Comparison of ENCODE assay signal across 1 cellular context in the genomic region with DNA sequence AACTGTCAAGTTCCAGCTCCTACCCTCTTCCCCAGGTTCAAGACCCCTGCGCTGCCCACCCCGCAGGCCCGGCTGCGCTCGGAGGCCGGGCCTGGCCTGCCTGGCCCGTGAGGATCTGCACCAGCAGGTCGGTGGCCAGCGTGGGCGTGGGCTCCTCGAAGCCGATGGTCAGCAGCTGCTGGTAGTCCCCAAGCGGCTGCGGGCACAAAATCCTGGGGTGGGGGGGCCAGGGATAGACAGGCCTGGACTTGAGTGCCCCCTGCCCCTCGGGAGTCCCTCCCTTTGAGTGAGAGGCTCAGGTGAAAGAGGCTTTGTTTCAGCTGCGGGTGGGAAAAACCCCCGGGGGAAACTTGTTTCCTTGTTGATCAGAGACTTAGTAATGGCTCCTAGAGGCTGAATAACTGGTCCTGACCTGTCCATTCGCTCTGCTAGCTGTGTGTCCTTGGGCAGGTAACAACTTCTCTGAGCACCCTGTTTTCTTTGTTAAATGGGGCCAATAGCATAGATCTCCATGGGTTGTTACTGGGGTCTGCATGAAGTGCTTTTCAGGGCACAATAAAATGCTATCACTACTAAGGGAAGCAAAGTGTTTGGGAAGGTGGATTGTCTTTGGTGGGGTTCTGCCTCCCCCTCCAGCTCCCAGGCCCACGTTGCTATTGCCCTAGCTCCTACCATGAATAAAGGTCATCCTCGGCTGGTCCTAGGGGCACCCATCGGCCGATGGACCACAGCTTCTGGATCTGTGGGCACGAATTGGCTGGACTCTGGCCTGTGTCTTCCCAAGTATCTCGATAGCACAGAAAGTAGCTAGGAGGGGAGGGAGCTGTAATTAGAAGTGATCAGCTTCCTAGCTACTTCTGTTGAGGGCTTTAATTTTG.
TF ChIP-seq lines count a peak whose summit lies in the region.

No MANE protein-coding gene starts in this region.

TF ChIP-seq in K562, 482 proteins besides CTCF, POLR2A, EP300 and RAD21 (continues in another document):
- TF ChIP-seq POLR2AphosphoS5 (IDR thresholded peaks at IDR 0.05; ENCODE audit: control insufficient read depth, insufficient read depth, low read depth, low read length) (no peak), RBFOX2 (IDR thresholded peaks at IDR 0.05; ENCODE audit: low read depth, low read length) (peak; percentile 72), PHF8 (IDR thresholded peaks at IDR 0.05; ENCODE audit: borderline replicate concordance, low read length) (peak; percentile 16; the same call in 1 of the 2 replicates), RBM25 (IDR thresholded peaks at IDR 0.05; ENCODE audit: low read depth, low read length, severe bottlenecking) (peak; percentile 55), ZFP36 (IDR thresholded peaks at IDR 0.05; ENCODE audit: low read depth, low read length, partially characterized antibody) (peak; percentile 86), PTBP1 (IDR thresholded peaks at IDR 0.05; ENCODE audit: low read depth, low read length) (no peak), CBFA2T3 (IDR thresholded peaks at IDR 0.05) (no peak), L3MBTL2 (IDR thresholded peaks at IDR 0.05) (peak; percentile 60; the same call in 1 of the 2 replicates), SMARCA5 (IDR thresholded peaks at IDR 0.05) (peak; percentile 56; the same call in 1 of the 2 replicates), HMG20B (CRISPR knock-in tag; IDR thresholded peaks at IDR 0.05) (no peak), OTX1 (CRISPR knock-in tag; IDR thresholded peaks at IDR 0.05) (peak; percentile 22; the same call in 1 of the 2 replicates), POLR2G (IDR thresholded peaks at IDR 0.05; ENCODE audit: low read depth, low read length) (peak; percentile 74), BCOR (IDR thresholded peaks at IDR 0.05) (peak; percentile 44; the same call in 1 of the 2 replicates), ERF (CRISPR knock-in tag; IDR thresholded peaks at IDR 0.05) (no peak), ZC3H4 (CRISPR knock-in tag; IDR thresholded peaks at IDR 0.05; ENCODE audit: borderline replicate concordance) (0 out of 2 replicates have a peak, but pooled peaks have one; percentile 49), ZNF436 (CRISPR knock-in tag; IDR thresholded peaks at IDR 0.05) (no peak), ZNF445 (CRISPR knock-in tag; IDR thresholded peaks at IDR 0.05; ENCODE audit: low read depth) (no peak), ZNF584 (CRISPR knock-in tag; IDR thresholded peaks at IDR 0.05; ENCODE audit: low read depth) (peak; percentile 75; the same call in 1 of the 2 replicates), ZNF143 (CRISPR knock-in tag; IDR thresholded peaks at IDR 0.05) (no peak), ZKSCAN3 (CRISPR knock-in tag; IDR thresholded peaks at IDR 0.05) (no peak), KDM1A (IDR thresholded peaks at IDR 0.05) (0 out of 4 replicates have a peak, but pooled peaks of 1 of the 2 experiments have one; percentile 22), ZNF76 (CRISPR knock-in tag; IDR thresholded peaks at IDR 0.05; ENCODE audit: borderline replicate concordance) (0 out of 2 replicates have a peak, but pooled peaks have one; percentile 58), EGR1 (conservative IDR thresholded peaks at IDR 0.05) (peak; percentile 72), PRMT5 (CRISPR knock-in tag; IDR thresholded peaks at IDR 0.05) (no peak), MYC (IDR thresholded peaks at IDR 0.05; ENCODE audit: low read depth, low read length) (no peak), MYC (CRISPR knock-in tag; IDR thresholded peaks at IDR 0.05; ENCODE audit: borderline replicate concordance, low read depth) (0 out of 2 replicates have a peak, but pooled peaks have one; percentile 54), RHOXF2B (CRISPR knock-in tag; conservative IDR thresholded peaks at IDR 0.05) (no peak), HDAC1 (IDR thresholded peaks at IDR 0.05) (peak in 1 of 2 experiments; percentile 18; a peak in 1 of 4 replicates)
- TF ChIP-seq, protein P1, sequence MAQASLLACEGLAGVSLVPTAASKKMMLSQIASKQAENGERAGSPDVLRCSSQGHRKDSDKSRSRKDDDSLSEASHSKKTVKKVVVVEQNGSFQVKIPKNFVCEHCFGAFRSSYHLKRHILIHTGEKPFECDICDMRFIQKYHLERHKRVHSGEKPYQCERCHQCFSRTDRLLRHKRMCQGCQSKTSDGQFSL (CRISPR knock-in tag; IDR thresholded peaks at IDR 0.05): no peak; the same call in 1 of the 2 replicates
- TF ChIP-seq, protein P1 (tag; IDR thresholded peaks at IDR 0.05): peak in 1 of 2 experiments; percentile 84; a peak in 2 of 4 replicates
- TF ChIP-seq, protein P2, sequence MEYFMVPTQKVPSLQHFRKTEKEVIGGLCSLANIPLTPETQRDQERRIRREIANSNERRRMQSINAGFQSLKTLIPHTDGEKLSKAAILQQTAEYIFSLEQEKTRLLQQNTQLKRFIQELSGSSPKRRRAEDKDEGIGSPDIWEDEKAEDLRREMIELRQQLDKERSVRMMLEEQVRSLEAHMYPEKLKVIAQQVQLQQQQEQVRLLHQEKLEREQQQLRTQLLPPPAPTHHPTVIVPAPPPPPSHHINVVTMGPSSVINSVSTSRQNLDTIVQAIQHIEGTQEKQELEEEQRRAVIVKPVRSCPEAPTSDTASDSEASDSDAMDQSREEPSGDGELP (CRISPR knock-in tag; IDR thresholded peaks at IDR 0.05; ENCODE audit: borderline replicate concordance): peak; percentile 10; the same call in 1 of the 2 replicates
- TF ChIP-seq, protein P3, sequence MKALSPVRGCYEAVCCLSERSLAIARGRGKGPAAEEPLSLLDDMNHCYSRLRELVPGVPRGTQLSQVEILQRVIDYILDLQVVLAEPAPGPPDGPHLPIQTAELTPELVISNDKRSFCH (CRISPR knock-in tag; IDR thresholded peaks at IDR 0.05): no peak
- TF ChIP-seq, protein P3 (tag; IDR thresholded peaks at IDR 0.05): 0 out of 2 replicates have a peak, but pooled peaks have one; percentile 32
- TF ChIP-seq, protein P4, sequence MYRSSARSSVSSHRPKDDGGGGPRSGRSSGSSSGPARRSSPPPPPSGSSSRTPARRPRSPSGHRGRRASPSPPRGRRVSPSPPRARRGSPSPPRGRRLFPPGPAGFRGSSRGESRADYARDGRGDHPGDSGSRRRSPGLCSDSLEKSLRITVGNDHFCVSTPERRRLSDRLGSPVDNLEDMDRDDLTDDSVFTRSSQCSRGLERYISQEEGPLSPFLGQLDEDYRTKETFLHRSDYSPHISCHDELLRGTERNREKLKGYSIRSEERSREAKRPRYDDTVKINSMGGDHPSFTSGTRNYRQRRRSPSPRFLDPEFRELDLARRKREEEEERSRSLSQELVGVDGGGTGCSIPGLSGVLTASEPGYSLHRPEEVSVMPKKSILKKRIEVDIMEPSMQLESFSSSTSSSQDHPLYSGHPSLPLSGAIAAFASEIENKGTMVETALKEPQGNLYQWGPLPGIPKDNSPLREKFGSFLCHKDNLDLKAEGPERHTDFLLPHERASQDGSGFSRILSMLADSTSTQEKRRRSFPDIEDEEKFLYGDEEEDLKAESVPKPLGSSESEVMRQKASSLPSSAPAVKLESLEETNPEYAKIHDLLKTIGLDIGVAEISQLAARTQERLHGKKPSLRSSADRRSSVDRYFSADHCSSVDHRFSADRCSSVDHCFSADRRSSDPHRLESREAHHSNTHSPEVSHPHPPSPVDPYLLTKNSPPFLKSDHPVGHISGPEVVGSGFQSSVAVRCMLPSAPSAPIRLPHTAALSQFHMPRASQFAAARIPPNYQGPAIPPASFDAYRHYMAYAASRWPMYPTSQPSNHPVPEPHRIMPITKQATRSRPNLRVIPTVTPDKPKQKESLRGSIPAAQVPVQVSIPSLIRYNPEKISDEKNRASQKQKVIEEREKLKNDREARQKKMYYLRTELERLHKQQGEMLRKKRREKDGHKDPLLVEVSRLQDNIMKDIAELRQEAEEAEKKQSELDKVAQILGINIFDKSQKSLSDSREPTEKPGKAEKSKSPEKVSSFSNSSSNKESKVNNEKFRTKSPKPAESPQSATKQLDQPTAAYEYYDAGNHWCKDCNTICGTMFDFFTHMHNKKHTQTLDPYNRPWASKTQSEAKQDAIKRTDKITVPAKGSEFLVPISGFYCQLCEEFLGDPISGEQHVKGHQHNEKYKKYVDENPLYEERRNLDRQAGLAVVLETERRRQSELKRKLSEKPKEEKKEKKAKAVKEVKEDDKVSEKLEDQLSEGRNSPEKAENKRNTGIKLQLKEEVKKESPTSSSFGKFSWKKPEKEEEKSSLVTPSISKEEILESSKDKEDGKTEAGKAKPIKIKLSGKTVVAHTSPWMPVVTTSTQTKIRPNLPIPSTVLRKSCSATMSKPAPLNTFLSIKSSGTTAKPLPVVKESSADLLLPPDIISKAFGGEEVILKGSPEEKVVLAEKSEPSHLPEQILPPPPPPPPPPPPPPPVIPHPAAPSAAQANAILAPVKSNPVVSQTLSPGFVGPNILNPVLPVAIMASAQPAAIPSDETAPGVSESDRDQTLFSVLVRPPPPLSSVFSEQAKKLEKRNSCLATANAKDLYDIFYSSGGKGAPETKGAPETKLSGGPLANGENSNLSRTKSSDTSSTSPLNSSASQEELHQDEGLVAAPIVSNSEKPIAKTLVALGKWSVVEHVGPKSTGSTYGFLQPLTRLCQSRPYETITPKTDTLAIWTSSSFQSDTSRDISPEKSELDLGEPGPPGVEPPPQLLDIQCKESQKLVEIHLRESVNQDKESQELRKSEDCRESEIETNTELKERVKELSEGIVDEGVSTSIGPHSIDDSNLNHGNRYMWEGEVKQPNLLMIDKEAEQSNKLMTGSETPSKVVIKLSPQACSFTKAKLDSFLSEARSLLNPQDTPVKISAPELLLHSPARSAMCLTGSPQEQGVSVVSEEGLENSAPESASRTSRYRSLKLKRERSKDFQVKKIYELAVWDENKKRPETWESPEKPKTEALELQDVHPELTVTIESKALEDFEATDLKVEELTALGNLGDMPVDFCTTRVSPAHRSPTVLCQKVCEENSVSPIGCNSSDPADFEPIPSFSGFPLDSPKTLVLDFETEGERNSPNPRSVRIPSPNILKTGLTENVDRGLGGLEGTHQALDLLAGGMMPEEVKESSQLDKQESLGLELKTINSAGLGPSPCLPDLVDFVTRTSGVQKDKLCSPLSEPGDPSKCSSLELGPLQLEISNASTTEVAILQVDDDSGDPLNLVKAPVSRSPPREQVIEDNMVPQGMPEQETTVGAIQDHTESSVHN (IDR thresholded peaks at IDR 0.05; ENCODE audit: borderline replicate concordance in 1 of 2, low read depth in 1 of 2): no peak
- TF ChIP-seq, protein P5, sequence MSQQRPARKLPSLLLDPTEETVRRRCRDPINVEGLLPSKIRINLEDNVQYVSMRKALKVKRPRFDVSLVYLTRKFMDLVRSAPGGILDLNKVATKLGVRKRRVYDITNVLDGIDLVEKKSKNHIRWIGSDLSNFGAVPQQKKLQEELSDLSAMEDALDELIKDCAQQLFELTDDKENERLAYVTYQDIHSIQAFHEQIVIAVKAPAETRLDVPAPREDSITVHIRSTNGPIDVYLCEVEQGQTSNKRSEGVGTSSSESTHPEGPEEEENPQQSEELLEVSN (IDR thresholded peaks at IDR 0.05; ENCODE audit: borderline replicate concordance in 1 of 2, extremely low read depth in 1 of 2, insufficient read depth in 1 of 2, insufficient read length in 1 of 2, low read depth in 1 of 2, low read length in 1 of 2, poor library complexity in 1 of 2, severe bottlenecking in 1 of 2): peak in 1 of 2 experiments; percentile 20
- TF ChIP-seq, protein P6, sequence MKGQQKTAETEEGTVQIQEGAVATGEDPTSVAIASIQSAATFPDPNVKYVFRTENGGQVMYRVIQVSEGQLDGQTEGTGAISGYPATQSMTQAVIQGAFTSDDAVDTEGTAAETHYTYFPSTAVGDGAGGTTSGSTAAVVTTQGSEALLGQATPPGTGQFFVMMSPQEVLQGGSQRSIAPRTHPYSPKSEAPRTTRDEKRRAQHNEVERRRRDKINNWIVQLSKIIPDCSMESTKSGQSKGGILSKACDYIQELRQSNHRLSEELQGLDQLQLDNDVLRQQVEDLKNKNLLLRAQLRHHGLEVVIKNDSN (CRISPR knock-in tag; IDR thresholded peaks at IDR 0.05): no peak
